In genomic region chr22:46053563-46054090, GRCh38 we compare ENCODE assay signal across 8 cellular contexts.
DNase-seq lines count a peak whose midpoint lies in the region; ATAC-seq and TF ChIP-seq lines count a peak whose summit lies in the region.

No MANE protein-coding gene starts in this region.

- no CpG with 5 or more reads among the region's 37 CpGs for WGBS in neuronal stem cell (ENCODE audit: extremely low coverage in 2 of 2, insufficient read length in 2 of 2, insufficient replicate concordance in 1 of 2), 2 donors

- peaks cover 90% of the 10 kb centered on the region for H3K79me2 ChIP-seq in fibroblast of lung (ENCODE audit: control insufficient read depth, insufficient read depth, low read length)

- H3K9me3 ChIP-seq in fibroblast of lung (ENCODE audit: control insufficient read depth, insufficient read depth, low read depth, low read length) (no peaks in the 10 kb centered on the region), neuronal stem cell (replicated peaks in 1 of 2; ENCODE audit: control insufficient read depth in 2 of 2, insufficient read depth in 1 of 2, low read depth in 1 of 2, low read length in 2 of 2) (no peaks in the 10 kb centered on the region)

- no peak overlapping the region for H4K91ac ChIP-seq in neuronal stem cell (ENCODE audit: low read depth, low read length, poor library complexity)

- H3K4me3 ChIP-seq in GM12865 (ENCODE audit: low read depth, low read length): peak overlapping the region; percentile 31
- H3K4me3 ChIP-seq in fibroblast of lung (replicated peaks in 1 of 4; ENCODE audit: control extremely low read depth in 1 of 4, insufficient read depth in 1 of 4, low read depth in 3 of 4, low read length in 4 of 4): peak overlapping the region; percentile 54 to 70 (median 56)
- no peak overlapping the region for H3K4me3 ChIP-seq in neuronal stem cell (ENCODE audit: low read length in 2 of 2)

- no peak for TF ChIP-seq CTCF in GM12865 (IDR thresholded peaks at IDR 0.05; ENCODE audit: insufficient read depth, low read depth, low read length, missing control alignments)
- TF ChIP-seq CTCF in fibroblast of lung (conservative IDR thresholded peaks at IDR 0.05 in 1 of 2, IDR thresholded peaks at IDR 0.05 in 1 of 2; ENCODE audit: low read depth in 1 of 2, low read length in 2 of 2): no peak

- no peak overlapping the region for H3K4ac ChIP-seq in neuronal stem cell (ENCODE audit: low read length)

- H3K9me3 Mint-ChIP-seq in activated T-cell treated with anti-CD3 and anti-CD28 coated beads, Interleukin-2, amount 50 U/mL, for 72 hours: no peaks in the 10 kb centered on the region

- no peaks in the 10 kb centered on the region for H3K27me3 ChIP-seq in fibroblast of lung (ENCODE audit: control insufficient read depth, insufficient read depth, low read length)
- H3K27me3 ChIP-seq in neuronal stem cell (ENCODE audit: control insufficient read depth in 3 of 3, insufficient read depth in 3 of 3, low read depth in 1 of 3, low read length in 3 of 3): peaks cover 17 to 94% (median 88%) of the 10 kb centered on the region in 3 experiments

- peaks cover 0 to 2% of the 10 kb centered on the region in 2 donors for H3K36me3 Mint-ChIP-seq in activated T-cell treated with anti-CD3 and anti-CD28 coated beads, Interleukin-2, amount 50 U/mL, for 72 hours (ENCODE audit: insufficient read depth in 2 of 2)

- H2AFZ ChIP-seq in fibroblast of lung (ENCODE audit: low read length) (no peak overlapping the region), neuronal stem cell (ENCODE audit: low read length) (no peak overlapping the region)

- H3K36me3 ChIP-seq in fibroblast of lung (ENCODE audit: control insufficient read depth, insufficient read depth, low read length) (no peaks in the 10 kb centered on the region), neuronal stem cell (replicated peaks in 1 of 2; ENCODE audit: control insufficient read depth in 2 of 2, insufficient read depth in 2 of 2, low read length in 2 of 2) (no peaks in the 10 kb centered on the region)

- H2AK5ac ChIP-seq in neuronal stem cell (ENCODE audit: low read depth, low read length): no peak overlapping the region

- H3K27ac ChIP-seq in fibroblast of lung (ENCODE audit: insufficient read depth, low read length) (peak overlapping the region; percentile 79), neuronal stem cell (replicated peaks; ENCODE audit: low read length) (no peak overlapping the region)

- H3K79me1 ChIP-seq in neuronal stem cell (ENCODE audit: low read depth, low read length): no peaks in the 10 kb centered on the region

- ATAC-seq in activated T-cell treated with anti-CD3 and anti-CD28 coated beads, Interleukin-2, amount 50 U/mL, for 72 hours (replicated peaks in 1 of 2): peak; percentile 68 to 72
- no peak for ATAC-seq in GM18867 (IDR thresholded peaks at IDR 0.05; ENCODE audit: unreplicated experiment)
- ATAC-seq in HG03097 (IDR thresholded peaks at IDR 0.05; ENCODE audit: low FRiP score, unreplicated experiment): no peak
- ATAC-seq in HG03521 (IDR thresholded peaks at IDR 0.05; ENCODE audit: unreplicated experiment): no peak

- H3K9ac ChIP-seq in fibroblast of lung (ENCODE audit: insufficient read depth, low read length) (peak overlapping the region; percentile 79), neuronal stem cell (ENCODE audit: low read depth, low read length, poor library complexity) (no peak overlapping the region)

- H3K4me1 ChIP-seq in fibroblast of lung (ENCODE audit: control insufficient read depth, extremely low read depth, insufficient read depth, low read length) (peaks cover 24% of the 10 kb centered on the region), neuronal stem cell (ENCODE audit: control insufficient read depth in 2 of 2, insufficient read depth in 1 of 2, low read depth in 1 of 2, low read length in 2 of 2) (no peaks in the 10 kb centered on the region)

- DNase-seq in GM12865 (ENCODE audit: low read depth) (peak; percentile 30), NCI-H69 (lab: John Stamatoyannopoulos, UW) (peak; percentile 95), fibroblast of lung (ENCODE audit: low read depth in 2 of 2) (peak; percentile 60 to 64), neuronal stem cell (ENCODE audit: low spot score) (no peak)
- peak; percentile 59 to 74 for DNase-seq in activated T-cell treated with anti-CD3 and anti-CD28 coated beads, Interleukin-2, amount 50 U/mL, for 72 hours

- no peak overlapping the region for H2BK12ac ChIP-seq in neuronal stem cell (ENCODE audit: low read length)

- peak overlapping the region; percentile 96 for H3K27ac Mint-ChIP-seq in activated T-cell treated with anti-CD3 and anti-CD28 coated beads, Interleukin-2, amount 50 U/mL, for 72 hours

- H3K23ac ChIP-seq in neuronal stem cell (ENCODE audit: low read depth, low read length, poor library complexity): no peak overlapping the region

- H2BK120ac ChIP-seq in neuronal stem cell (ENCODE audit: low read depth, low read length): no peak overlapping the region

- peak overlapping the region; percentile 95 to 97 for H3K4me3 Mint-ChIP-seq in activated T-cell treated with anti-CD3 and anti-CD28 coated beads, Interleukin-2, amount 50 U/mL, for 72 hours

- H2BK5ac ChIP-seq in neuronal stem cell (ENCODE audit: low read length): no peak overlapping the region

- H3K4me1 Mint-ChIP-seq in activated T-cell treated with anti-CD3 and anti-CD28 coated beads, Interleukin-2, amount 50 U/mL, for 72 hours (ENCODE audit: low read depth): peaks cover 56% of the 10 kb centered on the region

- H3K14ac ChIP-seq in neuronal stem cell (ENCODE audit: low read length): peak overlapping the region; percentile 31

- peak overlapping the region; percentile 72 for H4K8ac ChIP-seq in neuronal stem cell (ENCODE audit: low read depth, low read length)

- H3K18ac ChIP-seq in neuronal stem cell (ENCODE audit: low read length): no peak overlapping the region

- H4K20me1 ChIP-seq in fibroblast of lung (ENCODE audit: control insufficient read depth, extremely low read depth, insufficient read depth, low read length): no peaks in the 10 kb centered on the region

- H2BK15ac ChIP-seq in neuronal stem cell (ENCODE audit: low read length): no peak overlapping the region

- no peaks in the 10 kb centered on the region for H3K27me3 Mint-ChIP-seq in activated T-cell treated with anti-CD3 and anti-CD28 coated beads, Interleukin-2, amount 50 U/mL, for 72 hours (ENCODE audit: low read depth)

- peak overlapping the region; percentile 79 for H3K4me2 ChIP-seq in fibroblast of lung (ENCODE audit: extremely low read depth, insufficient read depth, low read length)
- H3K4me2 ChIP-seq in neuronal stem cell (ENCODE audit: insufficient read depth, low read length, poor library complexity, severe bottlenecking): no peak overlapping the region

Comparison
In these comparisons a context has a peak if more than half of its experiments do, and no peak if none do; other contexts are left out.
1. H3K4me3 ChIP-seq: peak in GM12865 (single experiment) and fibroblast of lung (4 of 4); none in neuronal stem cell (0 of 2).
2. ATAC-seq: peak in activated T-cell treated with anti-CD3 and anti-CD28 coated beads, Interleukin-2, amount 50 U/mL, for 72 hours (2 of 2); none in GM18867 (single experiment), HG03097 (single experiment) and HG03521 (single experiment).